Comparison of ENCODE assay signal across 1 cellular context in the genomic region with DNA sequence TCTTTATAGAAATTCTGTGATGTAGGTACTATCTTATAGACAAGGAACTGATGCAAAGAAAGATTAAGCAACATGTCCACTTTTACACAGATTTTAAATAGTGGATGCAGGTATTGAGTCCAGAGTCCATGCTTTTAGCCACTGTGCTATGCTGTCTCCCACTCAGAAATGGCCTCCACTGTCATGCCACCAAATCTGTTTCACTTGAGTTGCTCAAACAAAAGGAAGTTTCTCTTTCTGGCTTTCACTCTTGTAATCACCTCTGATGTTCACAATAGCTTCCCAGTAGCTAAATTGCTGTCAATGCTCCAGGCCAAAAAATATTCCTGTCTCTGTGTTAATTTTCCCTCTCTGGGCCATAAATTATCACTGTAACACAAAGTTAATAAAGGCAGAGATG.
TF ChIP-seq lines count a peak whose summit lies in the region.

No MANE protein-coding gene starts in this region.

TF ChIP-seq in GM12878, 131 proteins besides CTCF, POLR2A, EP300 and RAD21 (continued from another document):
- TF ChIP-seq, protein P1, sequence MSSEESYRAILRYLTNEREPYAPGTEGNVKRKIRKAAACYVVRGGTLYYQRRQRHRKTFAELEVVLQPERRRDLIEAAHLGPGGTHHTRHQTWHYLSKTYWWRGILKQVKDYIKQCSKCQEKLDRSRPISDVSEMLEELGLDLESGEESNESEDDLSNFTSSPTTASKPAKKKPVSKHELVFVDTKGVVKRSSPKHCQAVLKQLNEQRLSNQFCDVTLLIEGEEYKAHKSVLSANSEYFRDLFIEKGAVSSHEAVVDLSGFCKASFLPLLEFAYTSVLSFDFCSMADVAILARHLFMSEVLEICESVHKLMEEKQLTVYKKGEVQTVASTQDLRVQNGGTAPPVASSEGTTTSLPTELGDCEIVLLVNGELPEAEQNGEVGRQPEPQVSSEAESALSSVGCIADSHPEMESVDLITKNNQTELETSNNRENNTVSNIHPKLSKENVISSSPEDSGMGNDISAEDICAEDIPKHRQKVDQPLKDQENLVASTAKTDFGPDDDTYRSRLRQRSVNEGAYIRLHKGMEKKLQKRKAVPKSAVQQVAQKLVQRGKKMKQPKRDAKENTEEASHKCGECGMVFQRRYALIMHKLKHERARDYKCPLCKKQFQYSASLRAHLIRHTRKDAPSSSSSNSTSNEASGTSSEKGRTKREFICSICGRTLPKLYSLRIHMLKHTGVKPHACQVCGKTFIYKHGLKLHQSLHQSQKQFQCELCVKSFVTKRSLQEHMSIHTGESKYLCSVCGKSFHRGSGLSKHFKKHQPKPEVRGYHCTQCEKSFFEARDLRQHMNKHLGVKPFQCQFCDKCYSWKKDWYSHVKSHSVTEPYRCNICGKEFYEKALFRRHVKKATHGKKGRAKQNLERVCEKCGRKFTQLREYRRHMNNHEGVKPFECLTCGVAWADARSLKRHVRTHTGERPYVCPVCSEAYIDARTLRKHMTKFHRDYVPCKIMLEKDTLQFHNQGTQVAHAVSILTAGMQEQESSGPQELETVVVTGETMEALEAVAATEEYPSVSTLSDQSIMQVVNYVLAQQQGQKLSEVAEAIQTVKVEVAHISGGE (CRISPR knock-in tag; IDR thresholded peaks at IDR 0.05), result no peak
- TF ChIP-seq, protein P2, sequence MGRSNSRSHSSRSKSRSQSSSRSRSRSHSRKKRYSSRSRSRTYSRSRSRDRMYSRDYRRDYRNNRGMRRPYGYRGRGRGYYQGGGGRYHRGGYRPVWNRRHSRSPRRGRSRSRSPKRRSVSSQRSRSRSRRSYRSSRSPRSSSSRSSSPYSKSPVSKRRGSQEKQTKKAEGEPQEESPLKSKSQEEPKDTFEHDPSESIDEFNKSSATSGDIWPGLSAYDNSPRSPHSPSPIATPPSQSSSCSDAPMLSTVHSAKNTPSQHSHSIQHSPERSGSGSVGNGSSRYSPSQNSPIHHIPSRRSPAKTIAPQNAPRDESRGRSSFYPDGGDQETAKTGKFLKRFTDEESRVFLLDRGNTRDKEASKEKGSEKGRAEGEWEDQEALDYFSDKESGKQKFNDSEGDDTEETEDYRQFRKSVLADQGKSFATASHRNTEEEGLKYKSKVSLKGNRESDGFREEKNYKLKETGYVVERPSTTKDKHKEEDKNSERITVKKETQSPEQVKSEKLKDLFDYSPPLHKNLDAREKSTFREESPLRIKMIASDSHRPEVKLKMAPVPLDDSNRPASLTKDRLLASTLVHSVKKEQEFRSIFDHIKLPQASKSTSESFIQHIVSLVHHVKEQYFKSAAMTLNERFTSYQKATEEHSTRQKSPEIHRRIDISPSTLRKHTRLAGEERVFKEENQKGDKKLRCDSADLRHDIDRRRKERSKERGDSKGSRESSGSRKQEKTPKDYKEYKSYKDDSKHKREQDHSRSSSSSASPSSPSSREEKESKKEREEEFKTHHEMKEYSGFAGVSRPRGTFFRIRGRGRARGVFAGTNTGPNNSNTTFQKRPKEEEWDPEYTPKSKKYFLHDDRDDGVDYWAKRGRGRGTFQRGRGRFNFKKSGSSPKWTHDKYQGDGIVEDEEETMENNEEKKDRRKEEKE (IDR thresholded peaks at IDR 0.05), result no peak
- TF ChIP-seq YY1 (IDR thresholded peaks at IDR 0.05; ENCODE audit: low read depth, low read length), result peak; percentile 79
